ENCODE assay signal across 1 cellular context in the genomic region with DNA sequence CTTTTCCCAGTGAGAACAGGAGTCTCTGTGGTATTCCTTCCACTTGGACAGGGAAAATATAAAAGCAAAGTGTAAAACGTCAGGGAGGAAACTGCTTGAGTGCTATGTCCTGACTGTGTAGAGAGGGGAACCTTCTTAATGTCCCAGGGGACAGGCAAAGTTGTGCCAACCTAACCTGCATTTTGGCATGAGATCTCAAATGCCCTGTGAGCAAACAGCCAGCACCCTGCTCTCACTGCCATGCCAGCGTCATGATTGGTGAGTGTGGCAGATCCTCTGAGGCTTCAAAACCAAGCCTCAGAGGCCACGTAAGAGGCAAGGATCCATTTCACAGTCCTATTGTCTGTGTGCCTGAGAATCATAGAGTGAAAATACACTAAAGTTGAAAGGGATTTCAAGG.
TF ChIP-seq lines count a peak whose summit lies in the region.

No MANE protein-coding gene starts in this region.

TF ChIP-seq in HepG2, 621 proteins besides CTCF, POLR2A, EP300 and RAD21 (continued from another document):
- TF ChIP-seq, protein P1, sequence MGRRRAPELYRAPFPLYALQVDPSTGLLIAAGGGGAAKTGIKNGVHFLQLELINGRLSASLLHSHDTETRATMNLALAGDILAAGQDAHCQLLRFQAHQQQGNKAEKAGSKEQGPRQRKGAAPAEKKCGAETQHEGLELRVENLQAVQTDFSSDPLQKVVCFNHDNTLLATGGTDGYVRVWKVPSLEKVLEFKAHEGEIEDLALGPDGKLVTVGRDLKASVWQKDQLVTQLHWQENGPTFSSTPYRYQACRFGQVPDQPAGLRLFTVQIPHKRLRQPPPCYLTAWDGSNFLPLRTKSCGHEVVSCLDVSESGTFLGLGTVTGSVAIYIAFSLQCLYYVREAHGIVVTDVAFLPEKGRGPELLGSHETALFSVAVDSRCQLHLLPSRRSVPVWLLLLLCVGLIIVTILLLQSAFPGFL (CRISPR knock-in tag; IDR thresholded peaks at IDR 0.05), result no peak
- TF ChIP-seq ZNF34 (CRISPR knock-in tag; IDR thresholded peaks at IDR 0.05; ENCODE audit: borderline replicate concordance), result no peak
- TF ChIP-seq ZBTB3 (CRISPR knock-in tag; IDR thresholded peaks at IDR 0.05; ENCODE audit: borderline replicate concordance, low read depth), result no peak
- TF ChIP-seq ZFP36L2 (CRISPR knock-in tag; IDR thresholded peaks at IDR 0.05), result no peak
- TF ChIP-seq LCORL (IDR thresholded peaks at IDR 0.05), result no peak
- no peak for TF ChIP-seq LCORL (CRISPR knock-in tag; IDR thresholded peaks at IDR 0.05)
- no peak for TF ChIP-seq SATB2 (CRISPR knock-in tag; IDR thresholded peaks at IDR 0.05)
